8 cellular contexts compared by ENCODE assay signal in genomic region chr7:101244385-101245146, GRCh38. TPM values are rescaled to one million over a fixed set of nuclear protein-coding genes. Genes with fewer than 3 reads are reported as not detected.
DNase-seq lines count a peak whose midpoint lies in the region; ATAC-seq and TF ChIP-seq lines count a peak whose summit lies in the region.

Gene FIS1, minus strand, starts transcription at chr7:101245081. Its CDS starts 77 bp downstream, at chr7:101245004.

- H3K36me3 ChIP-seq in breast epithelium = no peaks in the 10 kb centered on the region
- no peaks in the 10 kb centered on the region for H3K36me3 ChIP-seq in smooth muscle cell (ENCODE audit: low read depth)

- POLR2A ChIA-PET in AG04449 (lab: Yijun Ruan, JAX) = interaction anchor here (0.9 to 2.2 kb wide), 7 partner anchors 9 to 355 kb away, joined by 3 to 14 read pairs (median 4); partner anchors contain the start of genes PLOD3, SERPINE1, UFSP1 and ZNHIT1

- H3K9me3 ChIP-seq in breast epithelium (no peaks in the 10 kb centered on the region), smooth muscle cell (replicated peaks; ENCODE audit: low read depth) (no peaks in the 10 kb centered on the region)

- peak; percentile 60 for TF ChIP-seq POLR2A in breast epithelium (IDR thresholded peaks at IDR 0.05)

- peaks cover 14% of the 10 kb centered on the region for H4K20me1 ChIP-seq in smooth muscle cell (ENCODE audit: low read depth)

- H2AFZ ChIP-seq in smooth muscle cell (ENCODE audit: low read depth) = peak within 1 kb of the TSS; percentile 51

- WGBS in smooth muscle cell (ENCODE audit: low lambda C conversion rate) = 1% methylated on average over 44 of the region's 45 CpGs

- H3F3A ChIP-seq in smooth muscle cell (ENCODE audit: low read depth) = peaks cover 8% of the 10 kb centered on the region

- peak within 1 kb of the TSS; percentile 81 for H3K9ac ChIP-seq in smooth muscle cell (ENCODE audit: low read depth)

- H3K27me3 ChIP-seq in breast epithelium = no peaks in the 10 kb centered on the region
- no peaks in the 10 kb centered on the region for H3K27me3 ChIP-seq in smooth muscle cell (ENCODE audit: low read depth)

- peaks cover 53% of the 10 kb centered on the region for H3K79me2 ChIP-seq in smooth muscle cell (ENCODE audit: low read depth)

- TF ChIP-seq CTCF in AG04449 (IDR thresholded peaks at IDR 0.05; ENCODE audit: insufficient read depth, low read length, missing control alignments) = peak; percentile 94
- no peak; the same call in none of the 2 replicates for TF ChIP-seq CTCF in VCaP (conservative IDR thresholded peaks at IDR 0.05)
- peak; percentile 1 to 94 (median 90) for TF ChIP-seq CTCF in breast epithelium (IDR thresholded peaks at IDR 0.05)
- TF ChIP-seq CTCF in smooth muscle cell (IDR thresholded peaks at IDR 0.05; ENCODE audit: borderline replicate concordance, insufficient read depth, poor library complexity, severe bottlenecking) = peak; percentile 84

- peak within 1 kb of the TSS; percentile 94 for H3K4me2 ChIP-seq in smooth muscle cell

- no peak for DNase-seq in AG04449 (ENCODE audit: low read depth, low spot score)
- DNase-seq in NCI-H2196 (lab: John Stamatoyannopoulos, UW; ENCODE audit: unreplicated experiment) = peak; percentile 95
- peak; percentile 91 to 94 for DNase-seq in breast epithelium (ENCODE audit: low spot score in 2 of 2)
- DNase-seq in iPS-NIHi11 (ENCODE audit: low spot score) = peak; percentile 88
- peak; percentile 83 for DNase-seq in smooth muscle cell (lab: John Stamatoyannopoulos, UW; ENCODE audit: unreplicated experiment)

- CTCF ChIA-PET in AG04449 (lab: Yijun Ruan, JAX) = interaction anchor here (0.7 to 5.1 kb wide), 31 partner anchors 7 to 355 kb away, joined by 3 to 95 read pairs (median 6); partner anchors contain the start of genes ACHE, PLOD3, TRIM56 and UFSP1

- intact Hi-C loops in breast epithelium (cut with DNase I; ENCODE audit: low total_unique reads) = no loop called here

- H3K27ac ChIP-seq in VCaP = peak within 1 kb of the TSS; percentile 98
- peak within 1 kb of the TSS; percentile 94 to 98 for H3K27ac ChIP-seq in breast epithelium
- H3K27ac ChIP-seq in smooth muscle cell (ENCODE audit: low read depth) = peak within 1 kb of the TSS; percentile 89

- ATAC-seq in GM18868 (IDR thresholded peaks at IDR 0.05; ENCODE audit: unreplicated experiment) (peak; percentile 91), HG03108 (IDR thresholded peaks at IDR 0.05; ENCODE audit: unreplicated experiment) (peak; percentile 93)

- peak within 1 kb of the TSS; percentile 94 for H3K4me3 ChIP-seq in AG04449 (ENCODE audit: low read depth, low read length)
- peak within 1 kb of the TSS; percentile 72 to 84 (median 73) for H3K4me3 ChIP-seq in breast epithelium
- H3K4me3 ChIP-seq in smooth muscle cell = peak within 1 kb of the TSS; percentile 82

- H3K4me1 ChIP-seq in breast epithelium (peaks cover 0 to 7% of the 10 kb centered on the region in 2 donors), smooth muscle cell (ENCODE audit: low read depth) (no peaks in the 10 kb centered on the region)

RNA-seq across cellular contexts. Expression of gene FIS1, which starts in this region (rescaled TPM):
- total RNA-seq in breast epithelium (100 to 1,000 TPM; 252 to 432 (median 278) TPM), smooth muscle cell (97.7 and 98.4 TPM in 2 replicates)
- polyA plus RNA-seq in smooth muscle cell = 174 and 200 TPM in 2 replicates
